Comparison of ENCODE assay signal across 1 cellular context in genomic region chr13:27023385-27023784, GRCh38.
TF ChIP-seq lines count a peak whose summit lies in the region.

No MANE protein-coding gene starts in this region.

TF ChIP-seq in HEK293, 187 proteins besides CTCF, POLR2A, EP300 and RAD21:
- TF ChIP-seq, protein P1, sequence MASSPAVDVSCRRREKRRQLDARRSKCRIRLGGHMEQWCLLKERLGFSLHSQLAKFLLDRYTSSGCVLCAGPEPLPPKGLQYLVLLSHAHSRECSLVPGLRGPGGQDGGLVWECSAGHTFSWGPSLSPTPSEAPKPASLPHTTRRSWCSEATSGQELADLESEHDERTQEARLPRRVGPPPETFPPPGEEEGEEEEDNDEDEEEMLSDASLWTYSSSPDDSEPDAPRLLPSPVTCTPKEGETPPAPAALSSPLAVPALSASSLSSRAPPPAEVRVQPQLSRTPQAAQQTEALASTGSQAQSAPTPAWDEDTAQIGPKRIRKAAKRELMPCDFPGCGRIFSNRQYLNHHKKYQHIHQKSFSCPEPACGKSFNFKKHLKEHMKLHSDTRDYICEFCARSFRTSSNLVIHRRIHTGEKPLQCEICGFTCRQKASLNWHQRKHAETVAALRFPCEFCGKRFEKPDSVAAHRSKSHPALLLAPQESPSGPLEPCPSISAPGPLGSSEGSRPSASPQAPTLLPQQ (tag by site-specific recombination; IDR thresholded peaks at IDR 0.05) = no peak
- TF ChIP-seq ZBTB10 (tag by site-specific recombination; IDR thresholded peaks at IDR 0.05) (no peak), SCRT2 (tag by site-specific recombination; IDR thresholded peaks at IDR 0.05) (peak; percentile 96), ZNF654 (tag by site-specific recombination; IDR thresholded peaks at IDR 0.05; ENCODE audit: low read depth) (0 out of 2 replicates have a peak, but pooled peaks have one; percentile 3), ZNF169 (tag by site-specific recombination; IDR thresholded peaks at IDR 0.05) (no peak), ZNF416 (tag by site-specific recombination; IDR thresholded peaks at IDR 0.05) (no peak), SCRT1 (tag by site-specific recombination; IDR thresholded peaks at IDR 0.05; ENCODE audit: borderline replicate concordance) (peak; percentile 91), ZNF16 (tag by site-specific recombination; IDR thresholded peaks at IDR 0.05; ENCODE audit: low read depth) (peak; percentile 89), TSHZ1 (tag by site-specific recombination; IDR thresholded peaks at IDR 0.05; ENCODE audit: borderline replicate concordance) (no peak), ZNF121 (tag by site-specific recombination; IDR thresholded peaks at IDR 0.05) (0 out of 2 replicates have a peak, but pooled peaks have one; percentile 9)
TF ChIP-seq in HEK293: peak in this region for 5.
